8 cellular contexts compared by ENCODE assay signal in the genomic region with DNA sequence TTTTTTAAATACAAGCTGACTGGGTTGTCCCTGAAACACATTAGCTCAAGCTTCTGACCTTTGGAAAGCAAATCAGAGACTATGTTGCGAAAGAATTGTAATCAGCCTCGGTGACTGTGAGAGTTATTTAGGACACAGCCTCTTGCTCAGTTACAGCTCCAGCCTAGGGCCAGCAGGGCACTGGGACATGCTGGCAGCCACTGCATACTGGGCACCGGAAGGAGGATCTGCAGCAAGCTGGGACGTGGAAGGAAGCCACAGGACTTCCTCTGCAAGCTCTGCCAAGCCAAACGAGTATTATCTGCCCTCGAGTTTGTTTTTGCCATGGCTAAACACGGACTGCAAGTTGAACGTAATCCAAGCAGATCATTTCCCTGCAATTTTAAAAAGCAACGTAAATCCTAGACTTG. TPM values are rescaled to one million over a fixed set of nuclear protein-coding genes. Genes with fewer than 3 reads are reported as not detected.
A peak's percentile ranks its signal among the peaks of the same experiment; 100 is the strongest.
DNase-seq lines count a peak whose midpoint lies in the region; ATAC-seq and TF ChIP-seq lines count a peak whose summit lies in the region.

No MANE protein-coding gene starts in this region.

- no peaks in the 10 kb centered on the region for H3K79me2 ChIP-seq in GM23248 (ENCODE audit: insufficient read depth)

- H3K4me1 ChIP-seq in GM23248 (ENCODE audit: insufficient read depth) (peaks cover 40% of the 10 kb centered on the region), right lobe of liver (peaks cover 0 to 36% (median 5%) of the 10 kb centered on the region in 4 donors), thymus (ENCODE audit: control insufficient read depth, insufficient read depth, low read length) (no peaks in the 10 kb centered on the region)

- in situ Hi-C loops in GM23248 (cut with MboI) = no loop called here

- peak overlapping the region; percentile 78 for H2AFZ ChIP-seq in GM23248

- no peaks in the 10 kb centered on the region for H4K20me1 ChIP-seq in GM23248 (ENCODE audit: insufficient read depth)

- H3K27ac ChIP-seq in GM23248 (peak overlapping the region; percentile 89), RWPE1 (peak overlapping the region; percentile 89), right lobe of liver (peak overlapping the region; percentile 79 to 85 (median 82)), thymus (ENCODE audit: low read depth) (peak overlapping the region; percentile 43)

- ATAC-seq in right lobe of liver (peak; percentile 93 to 98 (median 96)), HG02885 (IDR thresholded peaks at IDR 0.05; ENCODE audit: poor library complexity, unreplicated experiment) (no peak), GM21367 (IDR thresholded peaks at IDR 0.05; ENCODE audit: unreplicated experiment) (no peak)

- DNase-seq in AG04449 (ENCODE audit: low read depth, low spot score) (peak; percentile 24), GM23248 (peak; percentile 89), RWPE1 (ENCODE audit: low spot score) (peak; percentile 45), choroid plexus epithelial cell (ENCODE audit: low read depth) (peak; percentile 58), right lobe of liver (peak; percentile 90 to 97 (median 96))

- H3K9me2 ChIP-seq in GM23248 (ENCODE audit: insufficient read depth) = no peaks in the 10 kb centered on the region

- POLR2A ChIA-PET in AG04449 (lab: Yijun Ruan, JAX) = interaction anchor here (0.9 to 1.2 kb wide), 3 partner anchors 11 to 29 kb away, joined by 3 to 4 read pairs (median 3); no protein-coding TSS in a partner anchor
- POLR2A ChIA-PET in RWPE1 (lab: Yijun Ruan, JAX; ENCODE audit: low non-redundant PET) = interaction anchor here (1.2 to 1.3 kb wide), 2 partner anchors 39 to 41 kb away, joined by 4 to 7 read pairs; a partner anchor contains a TSS

- TF ChIP-seq CTCF in AG04449 (IDR thresholded peaks at IDR 0.05; ENCODE audit: insufficient read depth, low read length, missing control alignments) (no peak), RWPE1 (conservative IDR thresholded peaks at IDR 0.05; ENCODE audit: low read depth) (no peak), choroid plexus epithelial cell (conservative IDR thresholded peaks at IDR 0.05; ENCODE audit: low read depth, low read length) (no peak), right lobe of liver (IDR thresholded peaks at IDR 0.05) (no peak)

- H3K9me3 ChIP-seq in GM23248 (ENCODE audit: low read depth) = no peaks in the 10 kb centered on the region
- no peaks in the 10 kb centered on the region for H3K9me3 ChIP-seq in right lobe of liver
- H3K9me3 ChIP-seq in thymus (ENCODE audit: control insufficient read depth) = no peaks in the 10 kb centered on the region

- peaks cover 37% of the 10 kb centered on the region for H3F3A ChIP-seq in GM23248 (ENCODE audit: insufficient read depth)

- peak overlapping the region; percentile 79 for H3K4me2 ChIP-seq in GM23248 (ENCODE audit: unreplicated experiment)

- peak overlapping the region; percentile 77 for H3K9ac ChIP-seq in GM23248

- WGBS in GM23248 (ENCODE audit: low coverage in 1 of 2, low lambda C conversion rate in 2 of 2, missing lambda C conversion rate in 2 of 2), 2 experiments = 1% methylated on average over 9 of the region's 9 CpGs
- 2% methylated on average over 9 of the region's 9 CpGs for WGBS in right lobe of liver (ENCODE audit: insufficient coverage, low coverage, low lambda C conversion rate, missing lambda C conversion rate)
- 14% methylated on average over 9 of the region's 9 CpGs for WGBS in thymus

- peak; percentile 73 for TF ChIP-seq POLR2A in right lobe of liver (IDR thresholded peaks at IDR 0.05)

- H3K27me3 ChIP-seq in GM23248 (replicated peaks; ENCODE audit: insufficient read depth) = no peaks in the 10 kb centered on the region
- H3K27me3 ChIP-seq in right lobe of liver = no peaks in the 10 kb centered on the region
- no peaks in the 10 kb centered on the region for H3K27me3 ChIP-seq in thymus (ENCODE audit: control insufficient read depth, insufficient read depth)

- H3K4me3 ChIP-seq in AG04449 (ENCODE audit: low read depth, low read length) = no peak overlapping the region
- H3K4me3 ChIP-seq in GM23248 = peak overlapping the region; percentile 59
- peak overlapping the region; percentile 35 for H3K4me3 ChIP-seq in choroid plexus epithelial cell (ENCODE audit: low read depth, low read length)
- H3K4me3 ChIP-seq in right lobe of liver = peak overlapping the region in 1 of 3 donors; percentile 6
- no peak overlapping the region for H3K4me3 ChIP-seq in thymus (ENCODE audit: low read length)

- CTCF ChIA-PET in AG04449 (lab: Yijun Ruan, JAX) = interaction anchor here (0.6 to 6.1 kb wide), 6 partner anchors 12 to 254 kb away, joined by 3 to 53 read pairs (median 4); no protein-coding TSS in a partner anchor
- CTCF ChIA-PET in RWPE1 (lab: Yijun Ruan, JAX) = interaction anchor here (0.7 to 0.8 kb wide), 2 partner anchors 14 to 1899 kb away, joined by 4 read pairs; no protein-coding TSS in a partner anchor

- H3K36me3 ChIP-seq in GM23248 (ENCODE audit: low read depth) = no peaks in the 10 kb centered on the region
- no peaks in the 10 kb centered on the region for H3K36me3 ChIP-seq in right lobe of liver
- H3K36me3 ChIP-seq in thymus (ENCODE audit: control insufficient read depth, insufficient read depth) = no peaks in the 10 kb centered on the region

- intact Hi-C loops in right lobe of liver (cut with DNase I) = no loop called here

RNA-seq across cellular contexts. Expression of a gene that starts 24.4 kb away (rescaled TPM):
- 298 and 328 TPM in 2 replicates for total RNA-seq in GM23248 (2014; rRNA removed; shearing (Covaris generic))
- polyA plus RNA-seq in GM23248 (2016; fragmentation: Nextera tagmentation; extraction: Ambion mirVana) (254 and 265 TPM in 2 replicates), thymus (70.8 TPM)
- 100 to 1,000 TPM in 5 of 6 experiments, 10 to 100 TPM in 1; 75.9 to 140 (median 119) TPM for total RNA-seq in right lobe of liver

RNA-seq across cellular contexts. Expression of a gene that starts 41.3 kb away (rescaled TPM):
- 224 and 240 TPM in 2 replicates for total RNA-seq in GM23248 (2014; rRNA removed; shearing (Covaris generic))
- polyA plus RNA-seq in GM23248 (2016; fragmentation: Nextera tagmentation; extraction: Ambion mirVana) = 373 and 386 TPM in 2 replicates
- 100 to 1,000 TPM; 164 to 222 (median 215) TPM for total RNA-seq in right lobe of liver
- 519 TPM for polyA plus RNA-seq in thymus

RNA-seq across cellular contexts. Expression of a gene that starts 53.7 kb away (rescaled TPM):
- 10.6 and 12.5 TPM in 2 replicates for total RNA-seq in GM23248 (2014; rRNA removed; shearing (Covaris generic))
- polyA plus RNA-seq in GM23248 (2016; fragmentation: Nextera tagmentation; extraction: Ambion mirVana) (33.2 and 33.5 TPM in 2 replicates), thymus (59.4 TPM)
- total RNA-seq in right lobe of liver = 10 to 100 TPM; 17.4 to 36.9 (median 20.1) TPM

Comparison
In these comparisons a context has a peak if more than half of its experiments do, and no peak if none do; other contexts are left out.
1. DNase-seq: peak in every context shown above with its lines; median percentile 96 in right lobe of liver; 89 in GM23248; 58 in choroid plexus epithelial cell; 45 in RWPE1; 24 in AG04449.
2. H3K4me3 ChIP-seq: peak in GM23248 (single experiment) and choroid plexus epithelial cell (single experiment); none in AG04449 (single experiment) and thymus (single experiment).
3. ATAC-seq: peak in right lobe of liver (4 of 4); none in HG02885 (single experiment) and GM21367 (single experiment).
4. Peak in every context shown above with its lines, with median percentiles within 50 percentile points of each other: H3K27ac ChIP-seq.